ENCODE assay signal across 20 cellular contexts in genomic region chr1:193786996-193787546, GRCh38.
"Had no signal": no experiment of that assay in that cellular context is flagged by ENCODE, and none has a peak within 500 bp of the region (broad histone marks: within the 10 kb centered on the region; RNA-seq: fewer than 3 reads in every experiment).

No MANE protein-coding gene starts in this region.

- H3K27me3 ChIP-seq: ascending aorta, breast epithelium, heart left ventricle, spleen, upper lobe of left lung had no signal

- DNase-seq: activated CD4-positive, alpha-beta T cell treated with anti-CD3 and anti-CD28 coated beads for 1 hour; activated T-cell treated with anti-CD3 and anti-CD28 coated beads, Interleukin-2, amount 50 U/mL, for 1 hour; heart left ventricle; kidney; left ventricle myocardium inferior; mammary epithelial cell; midbrain; nucleus accumbens; spleen; stimulated activated CD4-positive, alpha-beta T cell treated with anti-CD3 and anti-CD28 coated beads, Interleukin-4, amount 100 ng/mL, for 1 hour; stimulated activated naive CD4-positive, alpha-beta T cell treated with Interleukin-2 at 50 U/mL for 16 hours; T-helper 1 cell; upper lobe of left lung had no signal

- H3K27me3 Mint-ChIP-seq: central memory CD8-positive, alpha-beta T cell had no signal

- H3K36me3 ChIP-seq: ascending aorta, breast epithelium, heart left ventricle, left ventricle myocardium inferior, spleen, thoracic aorta, upper lobe of left lung had no signal

- H3K27ac ChIP-seq: ascending aorta, breast epithelium, coronary artery, heart left ventricle, left ventricle myocardium inferior, spleen, thoracic aorta, upper lobe of left lung had no signal

- H3K9me3 Mint-ChIP-seq: activated naive CD4-positive, alpha-beta T cell treated with anti-CD3 and anti-CD28 coated beads, Interleukin-2, amount 50 U/mL, for 72 hours; central memory CD8-positive, alpha-beta T cell had no signal

- H3K27ac Mint-ChIP-seq: activated naive CD4-positive, alpha-beta T cell treated with anti-CD3 and anti-CD28 coated beads, Interleukin-2, amount 50 U/mL, for 72 hours had no signal

- ATAC-seq: activated naive CD4-positive, alpha-beta T cell treated with anti-CD3 and anti-CD28 coated beads, Interleukin-2, amount 50 U/mL, for 72 hours; heart left ventricle had no signal

- H3K4me3 ChIP-seq: ascending aorta, breast epithelium, coronary artery, heart left ventricle, left ventricle myocardium inferior, spleen, thoracic aorta, upper lobe of left lung had no signal

- H3K9me3 ChIP-seq: ascending aorta, breast epithelium, heart left ventricle, left ventricle myocardium inferior, spleen, thoracic aorta, upper lobe of left lung had no signal

- H3K36me3 Mint-ChIP-seq: activated naive CD4-positive, alpha-beta T cell treated with anti-CD3 and anti-CD28 coated beads, Interleukin-2, amount 50 U/mL, for 72 hours had no signal

- H3K4me1 ChIP-seq: ascending aorta, breast epithelium, heart left ventricle, left ventricle myocardium inferior, spleen, upper lobe of left lung had no signal

- H3K4me3 Mint-ChIP-seq: central memory CD8-positive, alpha-beta T cell had no signal

- H3K4me1 Mint-ChIP-seq: central memory CD8-positive, alpha-beta T cell had no signal

- FAIRE-seq: kidney, TTC549 had no signal
